16 cellular contexts compared by ENCODE assay signal in genomic region chr9:86079421-86080111, GRCh38. TPM values are rescaled to one million over a fixed set of nuclear protein-coding genes. Genes with fewer than 3 reads are reported as not detected.
A peak's percentile ranks its signal among the peaks of the same experiment; 100 is the strongest.
DNase-seq lines count a peak whose midpoint lies in the region; ATAC-seq, FAIRE-seq and TF ChIP-seq lines count a peak whose summit lies in the region.
"Had no signal": no experiment of that assay in that cellular context is flagged by ENCODE, and none has a peak within 500 bp of the region (broad histone marks: within the 10 kb centered on the region; RNA-seq: fewer than 3 reads in every experiment).

No MANE protein-coding gene starts in this region.

- in situ Hi-C loops in G401 (cut with HindIII; ENCODE audit: low sequenced_read_pairs): no loop called here

- DNase-seq in G401 (ENCODE audit: low spot score): peak; percentile 80
- DNase-seq in PC-3: peak; percentile 56
- peak; percentile 36 for DNase-seq in fibroblast of pulmonary artery (ENCODE audit: low read depth)
- no peak for DNase-seq in pancreas
- DNase-seq in NCI-H128 (lab: John Stamatoyannopoulos, UW; ENCODE audit: unreplicated experiment): no peak
- DNase-seq in colonic mucosa: no peak
- no peak for DNase-seq in NCI-H2196 (lab: John Stamatoyannopoulos, UW; ENCODE audit: unreplicated experiment)
- DNase-seq: activated CD4-positive, alpha-beta T cell treated with anti-CD3 and anti-CD28 coated beads for 36 hours; activated T-cell treated with anti-CD3 and anti-CD28 coated beads, Interleukin-2, amount 50 U/mL, for 24 hours; cortex of kidney; midbrain; NCI-H2171; T-helper 1 cell had no signal

- H3K4me1 ChIP-seq in PC-3 (ENCODE audit: insufficient read depth, low read length) (peaks cover 17% of the 10 kb centered on the region), pancreas (peaks cover 4 to 8% (median 4%) of the 10 kb centered on the region in 3 donors), colonic mucosa (no peaks in the 10 kb centered on the region)
- H3K4me1 ChIP-seq: parathyroid adenoma had no signal

- H3F3A ChIP-seq in PC-3 (ENCODE audit: low read length, unreplicated experiment): no peaks in the 10 kb centered on the region

- H3K4me3 ChIP-seq in PC-3 (ENCODE audit: low read length): peak overlapping the region; percentile 7; the same call in 1 of the 2 replicates
- H3K4me3 ChIP-seq in fibroblast of pulmonary artery (replicated peaks; ENCODE audit: low read depth, low read length): no peak overlapping the region
- no peak overlapping the region for H3K4me3 ChIP-seq in pancreas
- no peak overlapping the region for H3K4me3 ChIP-seq in colonic mucosa
- H3K4me3 ChIP-seq: adrenal gland had no signal

- H3K79me2 ChIP-seq in PC-3 (ENCODE audit: low read length): no peaks in the 10 kb centered on the region
- H3K79me2 ChIP-seq: parathyroid adenoma had no signal

- H3K9me2 ChIP-seq in PC-3 (replicated peaks; ENCODE audit: low read length): no peaks in the 10 kb centered on the region

- POLR2A ChIA-PET in PC-3 (lab: Charles Lee; ENCODE audit: unreplicated experiment): no interaction called here

- no peak for FAIRE-seq in pancreas (lab: Jason Lieb, UNC)

- H3K36me3 ChIP-seq in PC-3 (ENCODE audit: low read depth, low read length) (no peaks in the 10 kb centered on the region), pancreas (no peaks in the 10 kb centered on the region), colonic mucosa (no peaks in the 10 kb centered on the region)

- peak overlapping the region; percentile 64 for H3K4me2 ChIP-seq in PC-3 (ENCODE audit: low read length)

- peak; percentile 86 for ATAC-seq in PC-3
- peak; percentile 38 to 64 (median 60) for ATAC-seq in pancreas
- no peak for ATAC-seq in GM19467 (IDR thresholded peaks at IDR 0.05; ENCODE audit: unreplicated experiment)
- ATAC-seq: activated CD4-positive, alpha-beta T cell treated with anti-CD3 and anti-CD28 coated beads for 36 hours had no signal

- intact Hi-C loops in PC-3 (cut with micrococcal nuclease) (no loop called here), pancreas (cut with DNase I) (no loop called here), colonic mucosa (cut with DNase I) (no loop called here)

- H3K9me3 ChIP-seq in PC-3 (ENCODE audit: low read length) (no peaks in the 10 kb centered on the region), pancreas (no peaks in the 10 kb centered on the region), colonic mucosa (no peaks in the 10 kb centered on the region)
- H3K9me3 ChIP-seq: adrenal gland had no signal

- H3K9ac ChIP-seq in PC-3 (ENCODE audit: low read length) (peak overlapping the region; percentile 26; the same call in 1 of the 2 replicates), colonic mucosa (ENCODE audit: low read depth in 2 of 2, low read length in 2 of 2) (no peak overlapping the region)
- H3K9ac ChIP-seq: parathyroid adenoma had no signal

- H3K27ac ChIP-seq in PC-3 (ENCODE audit: low read length) (peak overlapping the region; percentile 74), pancreas (peak overlapping the region in 2 of 4 donors; percentile 8 to 46), colonic mucosa (no peak overlapping the region)
- H3K27ac ChIP-seq: parathyroid adenoma had no signal

- TF ChIP-seq CTCF in PC-3 (conservative IDR thresholded peaks at IDR 0.05; ENCODE audit: low read depth, low read length) (no peak), fibroblast of pulmonary artery (IDR thresholded peaks at IDR 0.05; ENCODE audit: low read length, missing control alignments) (no peak), pancreas (IDR thresholded peaks at IDR 0.05) (no peak), colonic mucosa (IDR thresholded peaks at IDR 0.05) (no peak)

- H4K20me1 ChIP-seq in PC-3 (ENCODE audit: low read length): no peaks in the 10 kb centered on the region

- TSS peak; percentile 15 for BruUV-seq in PC-3 (replicated peaks; lab: Mats Ljungman, UMichigan)

- H2AFZ ChIP-seq in PC-3 (ENCODE audit: low read length): 0 out of 2 replicates have a peak overlapping the region, but pooled peaks have one; percentile 21
- H2AFZ ChIP-seq: parathyroid adenoma had no signal

- WGBS in pancreas, 2 donors: 67 to 72% methylated on average over 11 of the region's 11 CpGs

- CTCF ChIA-PET in PC-3 (lab: Charles Lee): no interaction called here

- H3K27me3 ChIP-seq in PC-3 (ENCODE audit: low read length): no peaks in the 10 kb centered on the region
- no peaks in the 10 kb centered on the region for H3K27me3 ChIP-seq in pancreas
- no peaks in the 10 kb centered on the region for H3K27me3 ChIP-seq in colonic mucosa
- H3K27me3 ChIP-seq: adrenal gland had no signal

RNA-seq across cellular contexts. Expression of gene GOLM1, which starts 19.8 kb away (rescaled TPM):
- 39.9 and 41.8 TPM in 2 replicates for total RNA-seq in G401 (2014; rRNA removed; shearing (Covaris generic))
- total RNA-seq in PC-3 (2014; rRNA removed) (55.8 and 56.2 TPM in 2 replicates), pancreas (10 to 100 TPM; 20.2 to 76.7 (median 41.8) TPM), colonic mucosa (100 to 1,000 TPM; 337 to 393 TPM)
- 10 to 100 TPM; 25.9 to 28.0 TPM for polyA plus RNA-seq in pancreas

Comparison
In these comparisons a context has a peak if more than half of its experiments do, and no peak if none do; other contexts are left out.
1. DNase-seq: peak in G401 (single experiment), PC-3 (single experiment) and fibroblast of pulmonary artery (single experiment); none in pancreas (0 of 6), NCI-H128 (single experiment), colonic mucosa (single experiment) and NCI-H2196 (single experiment).